8 cellular contexts compared by ENCODE assay signal in genomic region chr2:88055049-88055435, GRCh38. TPM values are rescaled to one million over a fixed set of nuclear protein-coding genes. Genes with fewer than 3 reads are reported as not detected.
DNase-seq lines count a peak whose midpoint lies in the region; ATAC-seq and TF ChIP-seq lines count a peak whose summit lies in the region.

No MANE protein-coding gene starts in this region.

- ATAC-seq in natural killer cell (no peak), GM18873 (IDR thresholded peaks at IDR 0.05; ENCODE audit: low FRiP score, unreplicated experiment) (no peak), GM18505 (IDR thresholded peaks at IDR 0.05; ENCODE audit: unreplicated experiment) (no peak)

- peak overlapping the region; percentile 97 for H3K4me3 Mint-ChIP-seq in activated CD4-positive, alpha-beta T cell treated with anti-CD3 and anti-CD28 coated beads, Interleukin-2, amount 10 ng/mL, durations not matched to agents 24 days and 14 days
- H3K4me3 Mint-ChIP-seq in natural killer cell: peak overlapping the region; percentile 94

- intact Hi-C loops in activated CD4-positive, alpha-beta T cell treated with anti-CD3 and anti-CD28 coated beads, Interleukin-2, amount 10 ng/mL, durations not matched to agents 24 days and 14 days (cut with micrococcal nuclease): loop anchor here (1.0 to 10.0 kb wide), 2 partner anchors 39 to 570 kb away; partner anchors contain the start of genes EIF2AK3 and RNU2-63P
- intact Hi-C loops in natural killer cell (cut with micrococcal nuclease): loop anchor here (1.0 to 2.0 kb wide), 2 partner anchors 39 to 1614 kb away; partner anchors contain the start of genes KDM3A and RNU2-63P

- peaks cover 6% of the 10 kb centered on the region; the same call in 1 of the 2 replicates for H3K36me3 ChIP-seq in SJCRH30

- no peaks in the 10 kb centered on the region for H3K27me3 Mint-ChIP-seq in activated CD4-positive, alpha-beta T cell treated with anti-CD3 and anti-CD28 coated beads, Interleukin-2, amount 10 ng/mL, durations not matched to agents 24 days and 14 days
- H3K27me3 Mint-ChIP-seq in natural killer cell (ENCODE audit: low read depth in 2 of 2): no peaks in the 10 kb centered on the region

- no peak for TF ChIP-seq POLR2A in GM18505 (IDR thresholded peaks at IDR 0.05; ENCODE audit: borderline replicate concordance, extremely low read depth, insufficient read depth, insufficient read length)

- DNase-seq in activated CD4-positive, alpha-beta T cell treated with anti-CD3 and anti-CD28 coated beads, Interleukin-2, amount 10 ng/mL, durations not matched to agents 24 days and 14 days: no peak
- DNase-seq in activated CD4-positive, alpha-beta T cell treated with anti-CD3 and anti-CD28 coated beads, Interleukin-2, amount 50 U/mL, for 1 hour: no peak
- DNase-seq in SJCRH30 (peak; percentile 43 to 71), epithelial cell of esophagus (ENCODE audit: low read depth) (peak; percentile 24), natural killer cell (no peak)
- no peak for DNase-seq in stimulated activated CD4-positive, alpha-beta T cell treated with anti-CD3 and anti-CD28 coated beads, Interleukin-15, amount 100 ng/mL, for 24 hours

- no peaks in the 10 kb centered on the region for H3K9me3 ChIP-seq in SJCRH30 (replicated peaks)

- H3K27ac ChIP-seq in SJCRH30: peak overlapping the region; percentile 94

- no peak for TF ChIP-seq CTCF in epithelial cell of esophagus (IDR thresholded peaks at IDR 0.05; ENCODE audit: insufficient read depth, low read depth, low read length, missing control alignments)
- TF ChIP-seq CTCF in natural killer cell (IDR thresholded peaks at IDR 0.05): no peak

- H3K4me3 ChIP-seq in SJCRH30: peak overlapping the region; percentile 91
- peak overlapping the region; percentile 97 for H3K4me3 ChIP-seq in epithelial cell of esophagus (ENCODE audit: low read length)

- H3K27me3 ChIP-seq in SJCRH30: no peaks in the 10 kb centered on the region

- peak overlapping the region; percentile 96 for H3K27ac Mint-ChIP-seq in activated CD4-positive, alpha-beta T cell treated with anti-CD3 and anti-CD28 coated beads, Interleukin-2, amount 10 ng/mL, durations not matched to agents 24 days and 14 days
- peak overlapping the region; percentile 90 to 99 for H3K27ac Mint-ChIP-seq in natural killer cell

- H3K4me1 ChIP-seq in SJCRH30: peaks cover 3% of the 10 kb centered on the region; the same call in 1 of the 2 replicates

- H3K36me3 Mint-ChIP-seq in activated CD4-positive, alpha-beta T cell treated with anti-CD3 and anti-CD28 coated beads, Interleukin-2, amount 10 ng/mL, durations not matched to agents 24 days and 14 days (ENCODE audit: low read depth): peaks cover 35% of the 10 kb centered on the region
- H3K36me3 Mint-ChIP-seq in natural killer cell: no peaks in the 10 kb centered on the region

- peaks cover 54% of the 10 kb centered on the region for H3K4me1 Mint-ChIP-seq in activated CD4-positive, alpha-beta T cell treated with anti-CD3 and anti-CD28 coated beads, Interleukin-2, amount 10 ng/mL, durations not matched to agents 24 days and 14 days
- H3K4me1 Mint-ChIP-seq in natural killer cell: peaks cover 41 to 45% of the 10 kb centered on the region in 2 donors

- no peaks in the 10 kb centered on the region for H3K9me3 Mint-ChIP-seq in activated CD4-positive, alpha-beta T cell treated with anti-CD3 and anti-CD28 coated beads, Interleukin-2, amount 10 ng/mL, durations not matched to agents 24 days and 14 days
- no peaks in the 10 kb centered on the region for H3K9me3 Mint-ChIP-seq in natural killer cell

RNA-seq across cellular contexts. Expression of gene KRCC1, which starts 0.5 kb away (rescaled TPM):
- total RNA-seq in activated CD4-positive, alpha-beta T cell treated with anti-CD3 and anti-CD28 coated beads, Interleukin-2, amount 10 ng/mL, durations not matched to agents 24 days and 14 days: 16.5 and 16.9 TPM in 2 replicates
- 5.6 and 6.0 TPM in 2 replicates for total RNA-seq in SJCRH30 (2014; rRNA removed; shearing (Covaris generic))
- total RNA-seq in natural killer cell: 10 to 100 TPM in 2 of 3 donors, 1 to 10 TPM in 1; 9.0 to 17.0 (median 10.5) TPM

RNA-seq across cellular contexts. Expression of gene SMYD1, which starts 12.6 kb away (rescaled TPM):
- total RNA-seq in activated CD4-positive, alpha-beta T cell treated with anti-CD3 and anti-CD28 coated beads, Interleukin-2, amount 10 ng/mL, durations not matched to agents 24 days and 14 days: not detected in 2 replicates
- 2.3 and 2.4 TPM in 2 replicates for total RNA-seq in SJCRH30 (2014; rRNA removed; shearing (Covaris generic))
- total RNA-seq in natural killer cell: not detected

RNA-seq across cellular contexts. Expression of gene RNU2-63P, which starts 38.7 kb away (rescaled TPM):
- total RNA-seq in activated CD4-positive, alpha-beta T cell treated with anti-CD3 and anti-CD28 coated beads, Interleukin-2, amount 10 ng/mL, durations not matched to agents 24 days and 14 days: 34.0 and 34.9 TPM in 2 replicates
- total RNA-seq in SJCRH30 (2014; rRNA removed; shearing (Covaris generic)): not detected in 2 replicates
- 100 to 1,000 TPM in 1 of 3 donors, 10 to 100 TPM in 2; 46.9 to 117 (median 48.3) TPM for total RNA-seq in natural killer cell

Comparison
In these comparisons a context has a peak if more than half of its experiments do, and no peak if none do; other contexts are left out.
1. DNase-seq: peak in SJCRH30 (2 of 2) and epithelial cell of esophagus (single experiment); none in activated CD4-positive, alpha-beta T cell treated with anti-CD3 and anti-CD28 coated beads, Interleukin-2, amount 10 ng/mL, durations not matched to agents 24 days and 14 days (single experiment), activated CD4-positive, alpha-beta T cell treated with anti-CD3 and anti-CD28 coated beads, Interleukin-2, amount 50 U/mL, for 1 hour (single experiment), natural killer cell (single experiment) and stimulated activated CD4-positive, alpha-beta T cell treated with anti-CD3 and anti-CD28 coated beads, Interleukin-15, amount 100 ng/mL, for 24 hours (single experiment).
2. RNA of gene RNU2-63P, which starts 38.7 kb away (total RNA-seq): 46.9 to 117 TPM in natural killer cell and 34.0 to 34.9 TPM in activated CD4-positive, alpha-beta T cell treated with anti-CD3 and anti-CD28 coated beads, Interleukin-2, amount 10 ng/mL, durations not matched to agents 24 days and 14 days; not detected in SJCRH30; every median in the first group is over 10 times any median in the second.